In the genomic region with DNA sequence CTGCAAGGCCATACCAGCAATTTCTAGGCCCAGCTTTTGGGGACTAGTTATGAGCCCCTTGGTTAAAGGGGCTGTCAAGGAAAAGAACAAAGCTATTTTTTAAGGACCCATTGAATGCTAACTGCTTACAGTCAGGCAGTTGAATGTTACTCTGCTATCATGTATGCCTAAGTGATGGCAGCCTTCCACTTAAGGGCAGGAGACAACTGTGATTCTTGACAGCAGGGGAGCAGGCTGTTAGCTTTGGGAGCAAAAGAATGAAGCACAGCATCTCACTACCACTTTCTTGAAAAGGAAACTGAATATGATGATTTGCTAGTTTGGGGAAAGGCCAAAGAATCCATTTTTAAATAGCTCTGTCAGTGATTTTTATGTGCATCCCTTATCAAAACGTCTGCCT, we compare ENCODE assay signal across 18 cellular contexts.
"Had no signal": no experiment of that assay in that cellular context is flagged by ENCODE, and none has a peak within 500 bp of the region (broad histone marks: within the 10 kb centered on the region; RNA-seq: fewer than 3 reads in every experiment).

No MANE protein-coding gene starts in this region.

- H3K27ac Mint-ChIP-seq: naive thymus-derived CD8-positive, alpha-beta T cell had no signal

- H3K27ac ChIP-seq: coronary artery, hepatocyte, left ventricle myocardium inferior, stomach, thoracic aorta, transverse colon had no signal

- H3K36me3 Mint-ChIP-seq: naive thymus-derived CD8-positive, alpha-beta T cell had no signal

- H3K4me1 ChIP-seq: stomach, transverse colon had no signal

- H3K4me1 Mint-ChIP-seq: naive thymus-derived CD8-positive, alpha-beta T cell; neural crest cell had no signal

- H3K4me3 ChIP-seq: coronary artery, hepatocyte, left ventricle myocardium inferior, mucosa of descending colon, stomach, thoracic aorta, transverse colon had no signal

- ATAC-seq: left cardiac atrium; mucosa of descending colon; naive thymus-derived CD8-positive, alpha-beta T cell; right cardiac atrium had no signal

- H3K9me3 ChIP-seq: left ventricle myocardium inferior, mucosa of descending colon, stomach, thoracic aorta, transverse colon had no signal

- H3K36me3 ChIP-seq: left ventricle myocardium inferior, stomach, thoracic aorta, transverse colon had no signal

- H3K4me3 Mint-ChIP-seq: naive thymus-derived CD8-positive, alpha-beta T cell; neural crest cell had no signal

- H3K27me3 ChIP-seq: hepatocyte, stomach, transverse colon had no signal

- H3K9me3 Mint-ChIP-seq: neural crest cell had no signal

- DNase-seq: effector CD4-positive, alpha-beta T cell; head of caudate nucleus; kidney; left cardiac atrium; left ventricle myocardium inferior; mucosa of descending colon; naive thymus-derived CD8-positive, alpha-beta T cell; right cardiac atrium; small intestine; stimulated activated CD4-positive, alpha-beta T cell treated with anti-CD3 and anti-CD28 coated beads, Interleukin-12 subunit alpha, Interleukin-12 subunit beta, amount 100 ng/mL, for 4 hours; stimulated activated naive CD4-positive, alpha-beta T cell; stomach; substantia nigra; transverse colon had no signal
